In the genomic region with DNA sequence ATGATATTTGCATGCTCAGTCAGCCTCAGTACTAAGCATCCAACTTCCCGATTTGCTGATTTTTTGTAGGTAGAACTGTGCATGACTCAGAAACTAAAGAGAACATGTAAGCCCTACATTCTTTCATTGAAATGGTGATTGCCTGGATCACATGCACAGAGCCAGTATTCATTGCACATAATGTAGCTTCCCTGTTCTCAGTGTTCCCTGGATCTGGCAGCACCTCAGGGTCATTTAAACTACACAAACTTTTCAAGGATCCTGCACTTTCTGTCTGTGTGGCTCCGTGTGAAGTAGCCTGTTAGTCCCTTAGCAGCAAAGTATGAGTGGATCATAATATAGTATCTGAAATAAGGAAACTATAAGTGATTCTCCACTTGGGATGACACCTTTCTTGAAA, we compare ENCODE assay signal across 26 cellular contexts.
"Had no signal": no experiment of that assay in that cellular context is flagged by ENCODE, and none has a peak within 500 bp of the region (broad histone marks: within the 10 kb centered on the region; RNA-seq: fewer than 3 reads in every experiment).

No MANE protein-coding gene starts in this region.

- H3K27ac ChIP-seq: Peyer's patch, RWPE1, SJCRH30, WERI-Rb-1 had no signal

- H3K4me1 Mint-ChIP-seq: activated naive CD4-positive, alpha-beta T cell treated with anti-CD3 and anti-CD28 coated beads, Interleukin-2, amount 10 ng/mL, durations not matched to agents 7 days and 5 days; activated naive CD8-positive, alpha-beta T cell treated with anti-CD3 and anti-CD28 coated beads for 36 hours; IgD-negative memory B cell had no signal

- DNase-seq: activated CD4-positive, alpha-beta T cell treated with anti-CD3 and anti-CD28 coated beads for 4 hours; activated CD8-positive, alpha-beta memory T cell treated with anti-CD3 and anti-CD28 coated beads, Interleukin-2, amount 50 U/mL, for 4 hours; activated CD8-positive, alpha-beta T cell treated with anti-CD3 and anti-CD28 coated beads for 36 hours; activated gamma-delta T cell treated with Interleukin-2 at 50 U/mL for 16 hours; activated naive CD4-positive, alpha-beta T cell treated with anti-CD3 and anti-CD28 coated beads, Interleukin-2, amount 10 ng/mL, durations not matched to agents 7 days and 5 days; activated naive CD8-positive, alpha-beta T cell treated with anti-CD3 and anti-CD28 coated beads for 36 hours; activated T-cell treated with anti-CD3 and anti-CD28 coated beads, Interleukin-2, amount 50 U/mL, for 72 hours; aorta; KG1; NCI-H1092; NCI-H1417; NCI-H1694; NCI-H2029; NCI-H2107; NCI-H345; NCI-H524; Peyer's patch; Right ventricle myocardium superior; SJCRH30; SK-N-SH; T-helper 1 cell; WERI-Rb-1 had no signal

- H3K4me3 Mint-ChIP-seq: activated CD8-positive, alpha-beta T cell treated with anti-CD3 and anti-CD28 coated beads for 36 hours; activated naive CD4-positive, alpha-beta T cell treated with anti-CD3 and anti-CD28 coated beads, Interleukin-2, amount 10 ng/mL, durations not matched to agents 7 days and 5 days; activated naive CD8-positive, alpha-beta T cell treated with anti-CD3 and anti-CD28 coated beads for 36 hours; activated T-cell treated with anti-CD3 and anti-CD28 coated beads, Interleukin-2, amount 50 U/mL, for 72 hours; IgD-negative memory B cell had no signal

- H3K27me3 ChIP-seq: Peyer's patch, SJCRH30 had no signal

- ATAC-seq: activated CD4-positive, CD25-positive, alpha-beta regulatory T cell treated with anti-CD3 and anti-CD28 coated beads, Interleukin-2, amount 50 U/mL, for 24 hours; activated CD8-positive, alpha-beta T cell treated with anti-CD3 and anti-CD28 coated beads for 36 hours; activated T-cell treated with anti-CD3 and anti-CD28 coated beads, Interleukin-2, amount 50 U/mL, for 72 hours had no signal

- H3K27ac Mint-ChIP-seq: activated CD8-positive, alpha-beta T cell treated with anti-CD3 and anti-CD28 coated beads for 36 hours; activated naive CD4-positive, alpha-beta T cell treated with anti-CD3 and anti-CD28 coated beads, Interleukin-2, amount 10 ng/mL, durations not matched to agents 7 days and 5 days; activated naive CD8-positive, alpha-beta T cell treated with anti-CD3 and anti-CD28 coated beads for 36 hours; activated T-cell treated with anti-CD3 and anti-CD28 coated beads, Interleukin-2, amount 50 U/mL, for 72 hours; activated T-helper 2 cell treated with anti-CD3 and anti-CD28 coated beads, Interferon-gamma antibody, Interleukin-2, Interleukin-4, amounts not matched to agents 10 μg/mL and 5 μg/mL and 100 μg/mL, durations not matched to agents 14 hours and 24 hours and 36 hours; IgD-negative memory B cell had no signal

- H3K27me3 Mint-ChIP-seq: activated CD8-positive, alpha-beta T cell treated with anti-CD3 and anti-CD28 coated beads for 36 hours; activated naive CD4-positive, alpha-beta T cell treated with anti-CD3 and anti-CD28 coated beads, Interleukin-2, amount 10 ng/mL, durations not matched to agents 7 days and 5 days; activated naive CD8-positive, alpha-beta T cell treated with anti-CD3 and anti-CD28 coated beads for 36 hours; IgD-negative memory B cell had no signal

- H3K4me1 ChIP-seq: Peyer's patch, SJCRH30 had no signal

- H3K36me3 Mint-ChIP-seq: activated naive CD4-positive, alpha-beta T cell treated with anti-CD3 and anti-CD28 coated beads, Interleukin-2, amount 10 ng/mL, durations not matched to agents 7 days and 5 days; activated naive CD8-positive, alpha-beta T cell treated with anti-CD3 and anti-CD28 coated beads for 36 hours; IgD-negative memory B cell had no signal

- H3K9me3 Mint-ChIP-seq: activated CD8-positive, alpha-beta T cell treated with anti-CD3 and anti-CD28 coated beads for 36 hours; activated naive CD4-positive, alpha-beta T cell treated with anti-CD3 and anti-CD28 coated beads, Interleukin-2, amount 10 ng/mL, durations not matched to agents 7 days and 5 days; activated naive CD8-positive, alpha-beta T cell treated with anti-CD3 and anti-CD28 coated beads for 36 hours; activated T-cell treated with anti-CD3 and anti-CD28 coated beads, Interleukin-2, amount 50 U/mL, for 72 hours; activated T-helper 2 cell treated with anti-CD3 and anti-CD28 coated beads, Interferon-gamma antibody, Interleukin-2, Interleukin-4, amounts not matched to agents 10 μg/mL and 5 μg/mL and 100 μg/mL, durations not matched to agents 14 hours and 24 hours and 36 hours had no signal
